Comparison of ENCODE assay signal across 22 cellular contexts in genomic region chr10:99528867-99529285, GRCh38. TPM values are rescaled to one million over a fixed set of nuclear protein-coding genes. Genes with fewer than 3 reads are reported as not detected.
"Had no signal": no experiment of that assay in that cellular context is flagged by ENCODE, and none has a peak within 500 bp of the region (broad histone marks: within the 10 kb centered on the region; RNA-seq: fewer than 3 reads in every experiment).

No MANE protein-coding gene starts in this region.

- H3K4me3 Mint-ChIP-seq: activated naive CD4-positive, alpha-beta T cell treated with anti-CD3 and anti-CD28 coated beads, Interleukin-2, amount 10 ng/mL, durations not matched to agents 7 days and 5 days had no signal

- H3K4me1 ChIP-seq: adrenal gland, parathyroid adenoma had no signal

- H3K9ac ChIP-seq: parathyroid adenoma had no signal

- H3K36me3 ChIP-seq: adrenal gland, esophagus squamous epithelium had no signal

- H3K27ac ChIP-seq: adrenal gland, parathyroid adenoma had no signal

- H3K9me3 Mint-ChIP-seq: activated naive CD4-positive, alpha-beta T cell treated with anti-CD3 and anti-CD28 coated beads, Interleukin-2, amount 10 ng/mL, durations not matched to agents 7 days and 5 days had no signal

- H3K4me3 ChIP-seq: adrenal gland, esophagus squamous epithelium had no signal

- FAIRE-seq: kidney, small intestine had no signal

- DNase-seq: activated CD4-positive, alpha-beta T cell treated with anti-CD3 and anti-CD28 coated beads for 1 hour; activated CD4-positive, alpha-beta T cell treated with anti-CD3 and anti-CD28 coated beads, Interleukin-2, amount 50 U/mL, for 4 hours; activated naive CD4-positive, alpha-beta T cell treated with anti-CD3 and anti-CD28 coated beads, Interleukin-2, amount 10 ng/mL, durations not matched to agents 7 days and 5 days; adrenal gland; esophagus squamous epithelium; foreskin fibroblast; glutamatergic neuron; hypothalamus; kidney; left ventricle myocardium superior; small intestine; stimulated activated CD4-positive, alpha-beta T cell treated with anti-CD3 and anti-CD28 coated beads, Interleukin-4, amount 100 ng/mL, for 4 hours; stimulated activated CD8-positive, alpha-beta memory T cell treated with anti-CD3 and anti-CD28 coated beads, Interleukin-4, amount 100 ng/mL, for 48 hours; stimulated activated naive CD4-positive, alpha-beta T cell treated with Interleukin-2 at 50 U/mL for 16 hours; substantia nigra; T-helper 1 cell; T1000; trophoblast cell had no signal

- H3K27ac Mint-ChIP-seq: activated T-helper 2 cell treated with anti-CD3 and anti-CD28 coated beads, Interferon-gamma antibody, Interleukin-2, Interleukin-4, amounts not matched to agents 10 μg/mL and 5 μg/mL and 100 μg/mL, durations not matched to agents 14 hours and 24 hours and 36 hours had no signal

RNA-seq across cellular contexts. Expression of gene NKX2-3, which starts 3.9 kb away (rescaled TPM):
- total RNA-seq: activated T-helper 2 cell treated with anti-CD3 and anti-CD28 coated beads, Interferon-gamma antibody, Interleukin-2, Interleukin-4, amounts not matched to agents 10 μg/mL and 5 μg/mL and 100 μg/mL, durations not matched to agents 14 hours and 24 hours and 36 hours; adrenal gland; cardiac septum; kidney; left ventricle myocardium superior; myocyte had no signal
